8 cellular contexts compared by ENCODE assay signal in the genomic region with DNA sequence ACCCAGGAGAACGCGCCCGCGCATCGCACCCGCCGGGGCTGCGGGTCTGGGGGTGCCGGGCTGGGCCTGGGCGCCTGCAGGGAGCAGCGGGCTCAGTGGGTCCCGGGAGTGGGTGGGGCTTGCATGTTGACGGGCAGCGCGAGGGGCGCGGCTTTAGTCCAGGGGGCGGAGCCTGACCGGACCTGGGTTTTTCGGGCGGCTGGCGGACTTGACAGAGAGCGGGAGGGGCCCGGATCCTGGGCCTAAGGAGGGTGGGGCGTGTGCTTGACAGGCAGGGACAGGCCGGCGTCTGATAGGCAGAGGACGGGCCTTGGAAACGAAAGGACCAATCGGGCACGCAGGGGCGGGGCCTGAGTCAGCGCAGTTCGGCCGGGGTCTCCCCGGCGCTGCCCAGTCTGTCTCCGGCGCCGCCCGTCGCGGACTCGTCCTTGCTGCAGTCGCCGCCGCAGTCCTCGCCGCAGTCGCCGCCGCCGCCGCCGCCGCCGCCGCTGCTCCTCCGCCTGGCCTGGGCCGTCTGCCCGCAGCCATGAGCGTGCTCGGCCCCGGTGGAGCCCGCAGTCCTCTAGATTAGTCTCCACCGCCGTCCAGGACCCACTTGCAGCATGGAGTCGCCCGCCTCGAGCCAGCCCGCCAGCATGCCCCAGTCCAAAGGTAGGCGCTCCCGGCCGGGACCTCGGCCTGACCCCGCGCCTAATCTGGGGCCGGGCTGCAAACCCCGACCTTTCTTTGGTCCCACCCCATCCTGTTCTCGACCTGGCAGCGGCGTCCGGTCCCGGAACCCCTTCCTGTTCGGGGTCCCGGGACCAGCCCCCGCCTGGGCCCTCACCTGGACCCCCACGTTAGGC. TPM values are rescaled to one million over a fixed set of nuclear protein-coding genes. Genes with fewer than 3 reads are reported as not detected.
DNase-seq lines count a peak whose midpoint lies in the region; ATAC-seq and TF ChIP-seq lines count a peak whose summit lies in the region.

Gene MAP2K3 (plus strand): TSS at position 393 of the 845 bp plus-strand sequence. CDS start 210 bp downstream, at position 603.

- H4K20me1 ChIP-seq in DND-41 (ENCODE audit: insufficient read depth, low read length) (peaks cover 41% of the 10 kb centered on the region), GM23248 (ENCODE audit: insufficient read depth) (no peaks in the 10 kb centered on the region), fibroblast of lung (ENCODE audit: control insufficient read depth, extremely low read depth, insufficient read depth, low read length) (peaks cover 2% of the 10 kb centered on the region)

- H3K36me3 ChIP-seq in DND-41 (ENCODE audit: insufficient read depth, low read length) = no peaks in the 10 kb centered on the region; the same call in 1 of the 2 replicates
- no peaks in the 10 kb centered on the region for H3K36me3 ChIP-seq in GM23248 (ENCODE audit: low read depth)
- peaks cover 4% of the 10 kb centered on the region for H3K36me3 ChIP-seq in fibroblast of lung (ENCODE audit: control insufficient read depth, insufficient read depth, low read length)

- H3K9ac ChIP-seq in DND-41 (ENCODE audit: low read depth, low read length) (peak within 1 kb of the TSS; percentile 81), GM23248 (peak within 1 kb of the TSS; percentile 98), fibroblast of lung (ENCODE audit: insufficient read depth, low read length) (peak within 1 kb of the TSS; percentile 94)

- POLR2A ChIA-PET in naive thymus-derived CD8-positive, alpha-beta T cell (lab: Charles Lee) = interaction anchor here (0.8 to 3.8 kb wide), 6 partner anchors 8 to 228 kb away, joined by 3 to 53 read pairs (median 4); no protein-coding TSS in a partner anchor

- H3K4me3 Mint-ChIP-seq in naive thymus-derived CD8-positive, alpha-beta T cell = peak within 1 kb of the TSS; percentile 87 to 97 (median 94)

- ATAC-seq in DND-41 (ENCODE audit: insufficient read depth, low read depth) = peak; percentile 79
- ATAC-seq in naive thymus-derived CD8-positive, alpha-beta T cell = peak; percentile 70 to 77

- peak within 1 kb of the TSS; percentile 93 for H3K4me2 ChIP-seq in DND-41 (ENCODE audit: insufficient read depth, low read length)
- peak within 1 kb of the TSS; percentile 97 for H3K4me2 ChIP-seq in GM23248 (ENCODE audit: unreplicated experiment)
- peak within 1 kb of the TSS; percentile 87 for H3K4me2 ChIP-seq in fibroblast of lung (ENCODE audit: extremely low read depth, insufficient read depth, low read length)

- H2AFZ ChIP-seq in DND-41 (ENCODE audit: low read depth, low read length) (peak within 1 kb of the TSS; percentile 77), GM23248 (peak within 1 kb of the TSS; percentile 55), fibroblast of lung (ENCODE audit: low read length) (no peak within 1 kb of the TSS)

- no peaks in the 10 kb centered on the region for H3K36me3 Mint-ChIP-seq in naive thymus-derived CD8-positive, alpha-beta T cell

- H3F3A ChIP-seq in GM23248 (ENCODE audit: insufficient read depth) = peaks cover 48% of the 10 kb centered on the region

- H3K27ac Mint-ChIP-seq in naive thymus-derived CD8-positive, alpha-beta T cell = peak within 1 kb of the TSS; percentile 88 to 98 (median 96)

- DNase-seq in DND-41 (peak; percentile 93), GM23248 (peak; percentile 100), Kasumi-1 (lab: John Stamatoyannopoulos, UW) (peak; percentile 88), RPMI8226 (peak; percentile 97), fibroblast of lung (ENCODE audit: low read depth in 2 of 2) (peak; percentile 98 to 99)
- peak; percentile 89 to 96 for DNase-seq in activated T-helper 1 cell treated with anti-CD3 and anti-CD28 coated beads, Interleukin-2, amount 50 U/mL, for 16 hours (ENCODE audit: low read depth in 1 of 2, low spot score in 1 of 2)
- DNase-seq in naive thymus-derived CD8-positive, alpha-beta T cell = peak; percentile 78 to 95 (median 87)
- peak; percentile 79 to 95 (median 85) for DNase-seq in stimulated activated naive CD4-positive, alpha-beta T cell (lab: John Stamatoyannopoulos, UW)

- H3K79me2 ChIP-seq in DND-41 (ENCODE audit: insufficient read depth, low read length) (peaks cover 42% of the 10 kb centered on the region), GM23248 (ENCODE audit: insufficient read depth) (peaks cover 49% of the 10 kb centered on the region), fibroblast of lung (ENCODE audit: control insufficient read depth, insufficient read depth, low read length) (peaks cover 47% of the 10 kb centered on the region)

- H3K9me3 Mint-ChIP-seq in naive thymus-derived CD8-positive, alpha-beta T cell = no peaks in the 10 kb centered on the region

- H3K27me3 ChIP-seq in DND-41 (ENCODE audit: insufficient read depth, low read length, poor library complexity) (no peaks in the 10 kb centered on the region), GM23248 (replicated peaks; ENCODE audit: insufficient read depth) (no peaks in the 10 kb centered on the region), fibroblast of lung (ENCODE audit: control insufficient read depth, insufficient read depth, low read length) (no peaks in the 10 kb centered on the region)

- peak within 1 kb of the TSS; percentile 66 for H3K27ac ChIP-seq in DND-41 (ENCODE audit: low read length)
- H3K27ac ChIP-seq in GM23248 = peak within 1 kb of the TSS; percentile 96
- peak within 1 kb of the TSS; percentile 96 for H3K27ac ChIP-seq in fibroblast of lung (ENCODE audit: insufficient read depth, low read length)

- peaks cover 49% of the 10 kb centered on the region for H3K4me1 ChIP-seq in DND-41 (ENCODE audit: insufficient read depth, low read length)
- peaks cover 38% of the 10 kb centered on the region for H3K4me1 ChIP-seq in GM23248 (ENCODE audit: insufficient read depth)
- H3K4me1 ChIP-seq in fibroblast of lung (ENCODE audit: control insufficient read depth, extremely low read depth, insufficient read depth, low read length) = peaks cover 45% of the 10 kb centered on the region

- in situ Hi-C loops in GM23248 (cut with MboI) = no loop called here

- H3K4me1 Mint-ChIP-seq in naive thymus-derived CD8-positive, alpha-beta T cell = peaks cover 36 to 76% (median 51%) of the 10 kb centered on the region in 4 donors

- no peaks in the 10 kb centered on the region for H3K27me3 Mint-ChIP-seq in naive thymus-derived CD8-positive, alpha-beta T cell

- no peak for TF ChIP-seq CTCF in DND-41 (IDR thresholded peaks at IDR 0.05; ENCODE audit: borderline replicate concordance, extremely low read depth, low read length, poor library complexity, severe bottlenecking)
- no peak for TF ChIP-seq CTCF in fibroblast of lung (conservative IDR thresholded peaks at IDR 0.05 in 1 of 2, IDR thresholded peaks at IDR 0.05 in 1 of 2; ENCODE audit: low read depth in 1 of 2, low read length in 2 of 2)

- peak within 1 kb of the TSS; percentile 58 to 81; a peak in 3 of 4 replicates for H3K4me3 ChIP-seq in DND-41 (ENCODE audit: low read depth in 1 of 2, low read length in 2 of 2)
- peak within 1 kb of the TSS; percentile 88 for H3K4me3 ChIP-seq in GM23248
- peak within 1 kb of the TSS; percentile 87 to 99 (median 94) for H3K4me3 ChIP-seq in fibroblast of lung (replicated peaks in 1 of 4; ENCODE audit: control extremely low read depth in 1 of 4, insufficient read depth in 1 of 4, low read depth in 3 of 4, low read length in 4 of 4)

- no peaks in the 10 kb centered on the region for H3K9me2 ChIP-seq in GM23248 (ENCODE audit: insufficient read depth)

- WGBS in GM23248 (ENCODE audit: low coverage in 1 of 2, low lambda C conversion rate in 2 of 2, missing lambda C conversion rate in 2 of 2), 2 experiments = 0 to 2% methylated on average over 43 to 52 of the region's 88 CpGs

- H3K9me3 ChIP-seq in DND-41 (ENCODE audit: insufficient read depth, low read length, severe bottlenecking) = no peaks in the 10 kb centered on the region
- no peaks in the 10 kb centered on the region for H3K9me3 ChIP-seq in GM23248 (ENCODE audit: low read depth)
- H3K9me3 ChIP-seq in fibroblast of lung (ENCODE audit: control insufficient read depth, insufficient read depth, low read depth, low read length) = no peaks in the 10 kb centered on the region

RNA-seq across cellular contexts. Expression of gene MAP2K3, which starts in this region (rescaled TPM):
- total RNA-seq in GM23248 (2014; rRNA removed; shearing (Covaris generic)) = 32.2 and 42.6 TPM in 2 replicates
- polyA plus RNA-seq in GM23248 (2016; fragmentation: Nextera tagmentation; extraction: Ambion mirVana) (119 and 125 TPM in 2 replicates), fibroblast of lung (72.0 and 80.9 TPM in 2 replicates)
- total RNA-seq in fibroblast of lung = 9.5 and 23.8 TPM in 2 replicates
- 104 and 112 TPM in 2 replicates for polyA plus RNA-seq in fibroblast of lung (2012)
- polyA minus RNA-seq in fibroblast of lung (ENCODE audit: low replicate concordance) = 207 and 219 TPM in 2 replicates
- total RNA-seq in naive thymus-derived CD8-positive, alpha-beta T cell = 10 to 100 TPM; 39.4 to 42.2 TPM
- 10 to 100 TPM; 49.0 to 69.4 (median 49.7) TPM for polyA plus RNA-seq in naive thymus-derived CD8-positive, alpha-beta T cell

Comparison
In these comparisons a context has a peak if more than half of its experiments do, and no peak if none do; other contexts are left out.
1. Peak in every context shown above with its lines: DNase-seq, ATAC-seq, H3K4me3 ChIP-seq and H3K27ac ChIP-seq.